11 cellular contexts compared by ENCODE assay signal in the genomic region with DNA sequence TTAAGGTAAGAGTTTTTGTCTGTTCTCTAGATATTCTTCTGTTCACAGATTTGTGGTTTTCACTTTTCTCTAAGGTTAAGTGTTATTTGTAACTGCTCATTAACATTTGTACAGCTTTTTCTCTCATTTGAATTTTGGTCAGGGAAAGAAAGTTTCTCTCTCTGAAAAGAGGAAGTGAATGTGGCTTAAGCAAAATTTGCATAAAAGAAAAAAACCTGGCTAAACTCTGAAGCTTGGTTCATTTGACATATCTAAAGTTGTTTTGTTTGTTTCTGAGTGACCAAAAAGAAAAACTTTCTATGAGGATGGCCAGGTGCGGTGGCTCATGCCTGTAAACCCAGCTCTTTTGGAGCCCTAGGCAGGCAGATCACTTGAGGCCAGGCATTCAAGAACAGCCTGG. TPM values are rescaled to one million over a fixed set of nuclear protein-coding genes. Genes with fewer than 3 reads are reported as not detected.
DNase-seq lines count a peak whose midpoint lies in the region; ATAC-seq and TF ChIP-seq lines count a peak whose summit lies in the region.
"Had no signal": no experiment of that assay in that cellular context is flagged by ENCODE, and none has a peak within 500 bp of the region (broad histone marks: within the 10 kb centered on the region; RNA-seq: fewer than 3 reads in every experiment).

No MANE protein-coding gene starts in this region.

- no peak overlapping the region for H3K4me3 Mint-ChIP-seq in activated T-helper 17 cell treated with anti-CD3 and anti-CD28 coated beads, Interleukin-2, amount 50 U/mL, for 72 hours

- peaks cover 3% of the 10 kb centered on the region for H3K4me1 Mint-ChIP-seq in activated T-helper 17 cell treated with anti-CD3 and anti-CD28 coated beads, Interleukin-2, amount 50 U/mL, for 72 hours

- H3K4me3 ChIP-seq in coronary artery: no peak overlapping the region

- no peak for DNase-seq in HPDE6-E6E7 (ENCODE audit: extremely low spot score)
- DNase-seq in coronary artery (ENCODE audit: low spot score): no peak
- no peak for DNase-seq in RKO (ENCODE audit: low spot score)
- DNase-seq in activated gamma-delta T cell treated with Interleukin-2 at 50 U/mL for 16 hours: no peak
- DNase-seq: activated CD4-positive, CD25-positive, alpha-beta regulatory T cell treated with anti-CD3 and anti-CD28 coated beads, Interleukin-2, amount 50 U/mL, for 72 hours; NCI-H1694 treated with DMSO at 0.1 percent for 48 hours; posterior cingulate gyrus had no signal

- no peak overlapping the region for H3K27ac Mint-ChIP-seq in activated T-helper 17 cell treated with anti-CD3 and anti-CD28 coated beads, Interleukin-2, amount 50 U/mL, for 72 hours

- no peak overlapping the region for H3K27ac ChIP-seq in coronary artery

- no peaks in the 10 kb centered on the region for H3K9me3 Mint-ChIP-seq in activated T-helper 17 cell treated with anti-CD3 and anti-CD28 coated beads, Interleukin-2, amount 50 U/mL, for 72 hours

- no peaks in the 10 kb centered on the region for H3K36me3 Mint-ChIP-seq in activated T-helper 17 cell treated with anti-CD3 and anti-CD28 coated beads, Interleukin-2, amount 50 U/mL, for 72 hours (ENCODE audit: low read depth)

- H3K27me3 Mint-ChIP-seq in activated T-helper 17 cell treated with anti-CD3 and anti-CD28 coated beads, Interleukin-2, amount 50 U/mL, for 72 hours: peaks cover 4% of the 10 kb centered on the region

- TF ChIP-seq CTCF in coronary artery (IDR thresholded peaks at IDR 0.05): no peak

- ATAC-seq in GM18858 (IDR thresholded peaks at IDR 0.05; ENCODE audit: unreplicated experiment): peak; percentile 95
- ATAC-seq in GM21447 (IDR thresholded peaks at IDR 0.05; ENCODE audit: unreplicated experiment): peak; percentile 92
- ATAC-seq in HG03196 (IDR thresholded peaks at IDR 0.05; ENCODE audit: unreplicated experiment): peak; percentile 97
- ATAC-seq in activated T-helper 17 cell treated with anti-CD3 and anti-CD28 coated beads, Interleukin-2, amount 50 U/mL, for 72 hours (replicated peaks): peak; percentile 44

RNA-seq across cellular contexts. Expression of a gene that starts 22.0 kb away (rescaled TPM):
- 10 to 100 TPM; 14.7 to 27.5 TPM for total RNA-seq in activated T-helper 17 cell treated with anti-CD3 and anti-CD28 coated beads, Interleukin-2, amount 50 U/mL, for 72 hours

RNA-seq across cellular contexts. Expression of a gene that starts 58.5 kb away (rescaled TPM):
- 10 to 100 TPM; 33.3 to 51.6 TPM for total RNA-seq in activated T-helper 17 cell treated with anti-CD3 and anti-CD28 coated beads, Interleukin-2, amount 50 U/mL, for 72 hours

Comparison
In these comparisons a context has a peak if more than half of its experiments do, and no peak if none do; other contexts are left out.
1. ATAC-seq: peak in every context shown above with its lines; median percentile 97 in HG03196; 95 in GM18858; 92 in GM21447; 44 in activated T-helper 17 cell treated with anti-CD3 and anti-CD28 coated beads, Interleukin-2, amount 50 U/mL, for 72 hours.